In the genomic region with DNA sequence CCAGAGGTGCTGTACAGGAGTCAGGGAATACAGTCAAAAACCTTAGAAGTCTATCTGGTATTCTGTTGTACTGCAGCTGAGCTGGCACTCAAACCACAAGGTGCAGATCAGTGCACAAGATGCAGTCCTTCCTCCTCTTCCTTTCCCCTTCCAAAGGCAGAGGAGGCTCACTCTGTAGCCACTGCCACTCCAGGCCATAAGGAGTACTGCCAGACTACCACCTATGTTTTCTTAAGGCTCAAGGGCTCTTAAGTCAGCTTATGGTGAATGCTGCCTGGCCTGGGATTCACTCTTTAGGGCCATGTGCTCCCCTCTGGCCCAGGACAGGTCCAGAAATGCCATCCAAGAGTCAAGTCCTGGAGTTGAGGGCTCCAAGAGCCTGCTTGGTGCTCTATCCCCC, we compare ENCODE assay signal across 19 cellular contexts.
DNase-seq lines count a peak whose midpoint lies in the region; ATAC-seq and TF ChIP-seq lines count a peak whose summit lies in the region.
"Had no signal": no experiment of that assay in that cellular context is flagged by ENCODE, and none has a peak within 500 bp of the region (broad histone marks: within the 10 kb centered on the region; RNA-seq: fewer than 3 reads in every experiment).

No MANE protein-coding gene starts in this region.

- H3K36me3 ChIP-seq in thyroid gland = no peaks in the 10 kb centered on the region
- H3K36me3 ChIP-seq: HAP-1 had no signal

- no peaks in the 10 kb centered on the region for H3K9me3 ChIP-seq in thyroid gland

- peak; percentile 6 for DNase-seq in NCI-H82 (lab: John Stamatoyannopoulos, UW)
- no peak for DNase-seq in NCI-H82 treated with DMSO at 0.1 percent for 48 hours (lab: John Stamatoyannopoulos, UW; ENCODE audit: unreplicated experiment)
- DNase-seq in choroid plexus epithelial cell (ENCODE audit: low read depth) = no peak
- peak; percentile 61 for DNase-seq in kidney tubule cell (ENCODE audit: low spot score)
- DNase-seq in thyroid gland = peak; percentile 23 to 38
- no peak for DNase-seq in activated naive CD4-positive, alpha-beta T cell treated with anti-CD3 and anti-CD28 coated beads for 36 hours
- no peak for DNase-seq in NCI-H345 (lab: John Stamatoyannopoulos, UW)
- DNase-seq: 8988T, GDM1, KBM-7, MV-4-11, NCI-H1417, NCI-H187 treated with DMSO at 0.1 percent for 48 hours, NCI-H226, NCI-H526, Right ventricle myocardium superior had no signal

- peaks cover 17% of the 10 kb centered on the region for H3K36me3 Mint-ChIP-seq in activated naive CD4-positive, alpha-beta T cell treated with anti-CD3 and anti-CD28 coated beads for 36 hours (ENCODE audit: low read depth)

- H3K27ac Mint-ChIP-seq in activated naive CD4-positive, alpha-beta T cell treated with anti-CD3 and anti-CD28 coated beads for 36 hours = no peak overlapping the region
- H3K27ac Mint-ChIP-seq: CD14-positive monocyte had no signal

- CTCF ChIA-PET in activated naive CD4-positive, alpha-beta T cell treated with anti-CD3 and anti-CD28 coated beads for 36 hours (lab: Charles Lee) = no interaction called here

- H3K27ac ChIP-seq in thyroid gland = no peak overlapping the region

- TF ChIP-seq CTCF in choroid plexus epithelial cell (conservative IDR thresholded peaks at IDR 0.05; ENCODE audit: low read depth, low read length) = peak; percentile 1
- TF ChIP-seq CTCF in thyroid gland (IDR thresholded peaks at IDR 0.05) = peak in 2 of 6 experiments; percentile 19 to 20

- no peaks in the 10 kb centered on the region for H3K27me3 Mint-ChIP-seq in activated naive CD4-positive, alpha-beta T cell treated with anti-CD3 and anti-CD28 coated beads for 36 hours (ENCODE audit: low read depth)

- peaks cover 15% of the 10 kb centered on the region for H3K4me1 Mint-ChIP-seq in activated naive CD4-positive, alpha-beta T cell treated with anti-CD3 and anti-CD28 coated beads for 36 hours (ENCODE audit: low read depth)
- H3K4me1 Mint-ChIP-seq: CD14-positive monocyte had no signal

- peaks cover 5 to 14% of the 10 kb centered on the region in 2 donors for H3K4me1 ChIP-seq in thyroid gland
- H3K4me1 ChIP-seq: HAP-1 had no signal

- intact Hi-C loops in thyroid gland (cut with DNase I) = no loop called here
- intact Hi-C loops in activated naive CD4-positive, alpha-beta T cell treated with anti-CD3 and anti-CD28 coated beads for 36 hours (cut with micrococcal nuclease) = no loop called here

- no peak for TF ChIP-seq POLR2A in thyroid gland (IDR thresholded peaks at IDR 0.05)

- no peak overlapping the region for H3K4me3 Mint-ChIP-seq in activated naive CD4-positive, alpha-beta T cell treated with anti-CD3 and anti-CD28 coated beads for 36 hours
- H3K4me3 Mint-ChIP-seq: CD14-positive monocyte had no signal

- H3K4me3 ChIP-seq in choroid plexus epithelial cell (ENCODE audit: low read depth, low read length) = no peak overlapping the region
- H3K4me3 ChIP-seq in thyroid gland (replicated peaks in 1 of 3) = no peak overlapping the region
- H3K4me3 ChIP-seq: HAP-1 had no signal

- H3K27me3 ChIP-seq in thyroid gland = no peaks in the 10 kb centered on the region

- no peak for ATAC-seq in GM21529 (IDR thresholded peaks at IDR 0.05; ENCODE audit: unreplicated experiment)

- peaks cover 39% of the 10 kb centered on the region for H3K9me3 Mint-ChIP-seq in activated naive CD4-positive, alpha-beta T cell treated with anti-CD3 and anti-CD28 coated beads for 36 hours

Comparison
In these comparisons a context has a peak if more than half of its experiments do, and no peak if none do; other contexts are left out.
1. DNase-seq: peak in NCI-H82 (single experiment), kidney tubule cell (single experiment) and thyroid gland (2 of 2); none in NCI-H82 treated with DMSO at 0.1 percent for 48 hours (single experiment), choroid plexus epithelial cell (single experiment), activated naive CD4-positive, alpha-beta T cell treated with anti-CD3 and anti-CD28 coated beads for 36 hours (single experiment) and NCI-H345 (single experiment).